7 cellular contexts compared by ENCODE assay signal in the genomic region with DNA sequence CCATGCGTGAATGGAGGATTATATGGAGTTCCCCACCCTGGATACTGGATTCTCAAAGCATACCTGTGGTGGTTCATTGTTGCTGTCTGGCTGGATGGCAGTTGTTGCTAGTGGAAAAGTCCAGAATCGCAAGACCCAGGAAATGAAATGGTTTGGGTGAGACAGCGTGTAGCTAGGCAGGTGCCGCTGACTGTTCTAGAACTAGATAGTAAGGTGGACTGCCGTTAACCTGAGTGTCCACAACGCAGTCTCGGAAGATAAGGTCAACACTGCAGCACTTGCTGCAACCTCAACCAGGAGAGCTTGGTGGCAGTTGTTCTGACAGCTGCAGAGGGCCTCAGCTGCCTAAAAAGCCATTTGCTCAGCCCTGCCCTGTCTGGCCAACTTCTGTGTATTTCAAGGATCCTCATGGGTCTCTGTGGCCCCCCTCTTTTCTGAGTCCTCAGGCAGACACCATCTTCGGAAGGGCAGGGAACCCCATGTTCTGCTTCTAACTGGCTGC. TPM values are rescaled to one million over a fixed set of nuclear protein-coding genes. Genes with fewer than 3 reads are reported as not detected.
A peak's percentile ranks its signal among the peaks of the same experiment; 100 is the strongest.
DNase-seq lines count a peak whose midpoint lies in the region; ATAC-seq and TF ChIP-seq lines count a peak whose summit lies in the region.

No MANE protein-coding gene starts in this region.

- ATAC-seq in activated CD8-positive, alpha-beta T cell treated with anti-CD3 and anti-CD28 coated beads for 36 hours: no peak
- ATAC-seq in left lung: no peak
- ATAC-seq in stimulated activated memory B cell treated with anti-CD40 and anti-IgM and Interleukin-4, amounts not matched to agents 10 μg/mL and 1 μg/mL and 100 μg/mL, for 72 hours: no peak

- no peak for DNase-seq in activated CD8-positive, alpha-beta T cell treated with anti-CD3 and anti-CD28 coated beads for 36 hours
- DNase-seq in left lung (no peak), foreskin melanocyte (no peak), ACHN (no peak)
- no peak for DNase-seq in stimulated activated CD4-positive, alpha-beta T cell treated with anti-CD3 and anti-CD28 coated beads, Interleukin-2, amount 100 ng/mL, for 48 hours

- H3K9ac ChIP-seq in KMS-11: no peak overlapping the region

- H3K4me3 ChIP-seq in KMS-11 (IDR thresholded peaks at IDR 0.05; ENCODE audit: insufficient read depth, low read depth, low read length): no peak overlapping the region
- no peak overlapping the region for H3K4me3 ChIP-seq in left lung

- peaks cover 57% of the 10 kb centered on the region for H3K4me1 Mint-ChIP-seq in activated CD8-positive, alpha-beta T cell treated with anti-CD3 and anti-CD28 coated beads for 36 hours (ENCODE audit: low read depth)
- H3K4me1 Mint-ChIP-seq in stimulated activated memory B cell treated with anti-CD40 and anti-IgM and Interleukin-4, amounts not matched to agents 10 μg/mL and 1 μg/mL and 100 μg/mL, for 72 hours: peaks cover 38% of the 10 kb centered on the region

- H3K9me3 ChIP-seq in left lung: no peaks in the 10 kb centered on the region

- H3K4me1 ChIP-seq in KMS-11 (ENCODE audit: low read depth, poor library complexity, severe bottlenecking) (peaks cover 72% of the 10 kb centered on the region), left lung (peaks cover 69 to 95% of the 10 kb centered on the region in 2 donors)

- H3K4me3 Mint-ChIP-seq in activated CD8-positive, alpha-beta T cell treated with anti-CD3 and anti-CD28 coated beads for 36 hours: no peak overlapping the region
- no peak overlapping the region for H3K4me3 Mint-ChIP-seq in stimulated activated memory B cell treated with anti-CD40 and anti-IgM and Interleukin-4, amounts not matched to agents 10 μg/mL and 1 μg/mL and 100 μg/mL, for 72 hours

- in situ Hi-C loops in ACHN (cut with HindIII; ENCODE audit: low pct_ligation_motif_present, low pct_unique_long_range_greater_than_20kb, low sequenced_read_pairs): no loop called here

- no peaks in the 10 kb centered on the region for H3K9me3 Mint-ChIP-seq in activated CD8-positive, alpha-beta T cell treated with anti-CD3 and anti-CD28 coated beads for 36 hours
- H3K9me3 Mint-ChIP-seq in stimulated activated memory B cell treated with anti-CD40 and anti-IgM and Interleukin-4, amounts not matched to agents 10 μg/mL and 1 μg/mL and 100 μg/mL, for 72 hours: no peaks in the 10 kb centered on the region

- POLR2A ChIA-PET in activated CD8-positive, alpha-beta T cell treated with anti-CD3 and anti-CD28 coated beads for 36 hours (lab: Charles Lee): interaction anchor here (1.2 kb wide), 1 partner anchor 90 kb away, joined by 3 read pairs; no protein-coding TSS in a partner anchor

- H3K36me3 ChIP-seq in KMS-11 (ENCODE audit: insufficient read depth): no peaks in the 10 kb centered on the region
- H3K36me3 ChIP-seq in left lung: no peaks in the 10 kb centered on the region

- peak overlapping the region; percentile 60 for H3K4me2 ChIP-seq in KMS-11

- H3K27ac ChIP-seq in KMS-11 (peak overlapping the region; percentile 23; the same call in 1 of the 2 replicates), left lung (peak overlapping the region; percentile 95 to 100)

- H2AFZ ChIP-seq in KMS-11 (ENCODE audit: low read depth): no peak overlapping the region

- H3K27me3 Mint-ChIP-seq in activated CD8-positive, alpha-beta T cell treated with anti-CD3 and anti-CD28 coated beads for 36 hours: no peaks in the 10 kb centered on the region
- no peaks in the 10 kb centered on the region for H3K27me3 Mint-ChIP-seq in stimulated activated memory B cell treated with anti-CD40 and anti-IgM and Interleukin-4, amounts not matched to agents 10 μg/mL and 1 μg/mL and 100 μg/mL, for 72 hours

- H3K79me2 ChIP-seq in KMS-11 (ENCODE audit: insufficient read depth, low read depth): no peaks in the 10 kb centered on the region

- no peak for TF ChIP-seq CTCF in KMS-11 (conservative IDR thresholded peaks at IDR 0.05; ENCODE audit: low read depth, low read length)
- TF ChIP-seq CTCF in activated CD8-positive, alpha-beta T cell treated with anti-CD3 and anti-CD28 coated beads for 36 hours (IDR thresholded peaks at IDR 0.05): no peak
- TF ChIP-seq CTCF in left lung (IDR thresholded peaks at IDR 0.05): no peak

- H3K27me3 ChIP-seq in KMS-11 (ENCODE audit: insufficient read depth, low read depth) (no peaks in the 10 kb centered on the region), left lung (no peaks in the 10 kb centered on the region)

- CTCF ChIA-PET in activated CD8-positive, alpha-beta T cell treated with anti-CD3 and anti-CD28 coated beads for 36 hours (lab: Charles Lee): interaction anchor here (0.9 to 8.5 kb wide), 12 partner anchors 10 to 259 kb away, joined by 3 to 63 read pairs (median 7); a partner anchor contains a TSS

- no peaks in the 10 kb centered on the region for H4K20me1 ChIP-seq in KMS-11 (ENCODE audit: insufficient read depth)

- H3K36me3 Mint-ChIP-seq in activated CD8-positive, alpha-beta T cell treated with anti-CD3 and anti-CD28 coated beads for 36 hours (ENCODE audit: low read depth): no peaks in the 10 kb centered on the region
- H3K36me3 Mint-ChIP-seq in stimulated activated memory B cell treated with anti-CD40 and anti-IgM and Interleukin-4, amounts not matched to agents 10 μg/mL and 1 μg/mL and 100 μg/mL, for 72 hours: no peaks in the 10 kb centered on the region

- peak overlapping the region; percentile 67 for H3K27ac Mint-ChIP-seq in activated CD8-positive, alpha-beta T cell treated with anti-CD3 and anti-CD28 coated beads for 36 hours
- peak overlapping the region; percentile 33 for H3K27ac Mint-ChIP-seq in stimulated activated memory B cell treated with anti-CD40 and anti-IgM and Interleukin-4, amounts not matched to agents 10 μg/mL and 1 μg/mL and 100 μg/mL, for 72 hours

- intact Hi-C loops in activated CD8-positive, alpha-beta T cell treated with anti-CD3 and anti-CD28 coated beads for 36 hours (cut with micrococcal nuclease): no loop called here
- intact Hi-C loops in left lung (cut with DNase I): loop anchor here in 1 of 2 donors (10.0 kb wide), 1 partner anchor 129 kb away; no protein-coding TSS in a partner anchor

RNA-seq across cellular contexts. Expression of a gene that starts 15.5 kb away (rescaled TPM):
- 10 to 100 TPM; 36.2 to 37.7 TPM for total RNA-seq in activated CD8-positive, alpha-beta T cell treated with anti-CD3 and anti-CD28 coated beads for 36 hours
- 10 to 100 TPM; 45.9 to 46.3 TPM for total RNA-seq in left lung

RNA-seq across cellular contexts. Expression of a gene that starts 54.0 kb away (rescaled TPM):
- 1 to 10 TPM; 8.8 to 9.6 TPM for total RNA-seq in activated CD8-positive, alpha-beta T cell treated with anti-CD3 and anti-CD28 coated beads for 36 hours
- total RNA-seq in left lung: 10 to 100 TPM; 18.6 to 19.8 TPM
